ENCODE assay signal across 24 cellular contexts in the genomic region with DNA sequence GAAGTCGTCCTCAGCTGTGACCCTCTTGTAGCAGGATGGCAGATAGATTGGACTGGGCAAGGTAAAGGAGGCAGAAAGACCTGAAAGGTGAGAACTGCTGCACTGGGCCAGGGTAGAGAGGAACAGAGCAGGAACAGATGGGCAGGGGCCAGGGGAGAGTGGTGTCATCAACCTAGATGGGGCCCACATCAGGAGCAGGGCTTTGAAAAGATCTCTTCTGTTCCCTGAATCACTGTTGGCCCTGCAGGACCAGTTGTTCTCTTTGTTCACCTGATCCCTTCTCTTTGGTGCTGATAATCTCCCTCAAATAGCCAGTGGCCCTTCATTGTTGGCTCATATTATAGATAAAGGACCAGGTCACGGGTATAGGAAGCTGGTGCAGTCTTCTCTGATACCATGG.
"Had no signal": no experiment of that assay in that cellular context is flagged by ENCODE, and none has a peak within 500 bp of the region (broad histone marks: within the 10 kb centered on the region; RNA-seq: fewer than 3 reads in every experiment).

No MANE protein-coding gene starts in this region.

- H3K36me3 Mint-ChIP-seq: activated naive CD8-positive, alpha-beta T cell treated with anti-CD3 and anti-CD28 coated beads, Interleukin-2, amount 10 ng/mL, durations not matched to agents 7 days and 5 days had no signal

- H3K4me3 Mint-ChIP-seq: activated B cell treated with CpG ODN at 0.5 μM for 24 hours; activated CD4-positive, alpha-beta T cell treated with anti-CD3 and anti-CD28 coated beads, Interleukin-2, amount 10 ng/mL, durations not matched to agents 24 days and 14 days; activated naive CD8-positive, alpha-beta T cell treated with anti-CD3 and anti-CD28 coated beads, Interleukin-2, amount 10 ng/mL, durations not matched to agents 7 days and 5 days; T-helper 17 cell had no signal

- DNase-seq: activated B cell treated with CpG ODN at 0.5 μM for 24 hours; activated CD4-positive, alpha-beta T cell treated with anti-CD3 and anti-CD28 coated beads for 1 hour; activated CD4-positive, alpha-beta T cell treated with anti-CD3 and anti-CD28 coated beads, Interleukin-2, amount 10 ng/mL, durations not matched to agents 24 days and 14 days; activated CD4-positive, alpha-beta T cell treated with anti-CD3 and anti-CD28 coated beads, Interleukin-2, amount 50 U/mL, for 48 hours; activated naive CD4-positive, alpha-beta T cell treated with anti-CD3 and anti-CD28 coated beads, Interleukin-2, amount 50 U/mL, for 16 hours; activated naive CD8-positive, alpha-beta T cell treated with anti-CD3 and anti-CD28 coated beads, Interleukin-2, amount 10 ng/mL, durations not matched to agents 7 days and 5 days; activated T-cell treated with anti-CD3 and anti-CD28 coated beads for 4 hours; adrenal gland; aorta; caudate nucleus; Karpas-422; MM.1S; NCI-H1105; NCI-H1436; NCI-H187 treated with DMSO at 0.1 percent for 48 hours; NCI-H2081 treated with DMSO at 0.1 percent for 48 hours; NCI-H226; NCI-H526; PC-3; SHP77 treated with DMSO at 0.1 percent for 48 hours; T-helper 17 cell; T-helper 9 cell had no signal

- H3K27ac Mint-ChIP-seq: activated B cell treated with CpG ODN at 0.5 μM for 24 hours; activated CD4-positive, alpha-beta T cell treated with anti-CD3 and anti-CD28 coated beads, Interleukin-2, amount 10 ng/mL, durations not matched to agents 24 days and 14 days; activated naive CD8-positive, alpha-beta T cell treated with anti-CD3 and anti-CD28 coated beads, Interleukin-2, amount 10 ng/mL, durations not matched to agents 7 days and 5 days; T-helper 17 cell had no signal

- H3K9me3 Mint-ChIP-seq: activated B cell treated with CpG ODN at 0.5 μM for 24 hours; activated CD4-positive, alpha-beta T cell treated with anti-CD3 and anti-CD28 coated beads, Interleukin-2, amount 10 ng/mL, durations not matched to agents 24 days and 14 days; activated naive CD8-positive, alpha-beta T cell treated with anti-CD3 and anti-CD28 coated beads, Interleukin-2, amount 10 ng/mL, durations not matched to agents 7 days and 5 days had no signal

- H3K4me1 Mint-ChIP-seq: activated CD4-positive, alpha-beta T cell treated with anti-CD3 and anti-CD28 coated beads, Interleukin-2, amount 10 ng/mL, durations not matched to agents 24 days and 14 days had no signal

- H3K27ac ChIP-seq: adrenal gland, breast epithelium had no signal

- H3K27me3 Mint-ChIP-seq: activated B cell treated with CpG ODN at 0.5 μM for 24 hours; activated CD4-positive, alpha-beta T cell treated with anti-CD3 and anti-CD28 coated beads, Interleukin-2, amount 10 ng/mL, durations not matched to agents 24 days and 14 days; activated naive CD8-positive, alpha-beta T cell treated with anti-CD3 and anti-CD28 coated beads, Interleukin-2, amount 10 ng/mL, durations not matched to agents 7 days and 5 days; T-helper 17 cell had no signal

- ATAC-seq: K562, PC-3, T-helper 17 cell had no signal
